ENCODE assay signal across 1 cellular context in the genomic region with DNA sequence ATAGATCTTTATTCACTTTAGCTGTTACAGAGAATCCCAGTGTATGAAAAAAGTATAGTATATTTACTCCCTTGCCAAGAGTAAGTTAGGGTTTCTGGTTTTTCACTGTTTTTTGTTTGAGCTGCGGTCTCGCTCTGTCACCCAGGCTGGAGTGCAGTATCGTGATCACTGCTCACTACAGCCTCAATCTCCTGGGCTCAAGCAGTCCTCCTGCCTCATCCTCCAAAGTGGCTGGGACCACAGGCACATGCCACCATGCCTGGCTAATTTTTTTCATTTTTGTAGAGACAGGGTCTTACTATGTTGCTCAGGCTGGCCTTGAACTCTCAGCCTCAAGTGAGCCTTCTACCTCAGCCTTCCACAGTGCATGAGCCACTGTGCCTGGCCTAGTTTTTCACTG.
TF ChIP-seq lines count a peak whose summit lies in the region.

No MANE protein-coding gene starts in this region.

TF ChIP-seq in endothelial cell of umbilical vein, 7 proteins besides CTCF, POLR2A, EP300 and RAD21:
- no peak for TF ChIP-seq JUN (IDR thresholded peaks at IDR 0.05; ENCODE audit: borderline replicate concordance, insufficient read depth, insufficient read length, low read depth)
- no peak for TF ChIP-seq EZH2 (IDR thresholded peaks at IDR 0.05; ENCODE audit: borderline replicate concordance, low read depth, low read length, severe bottlenecking)
- TF ChIP-seq POLR2AphosphoS5 (IDR thresholded peaks at IDR 0.05; ENCODE audit: insufficient read depth, low read depth, low read length) = no peak
- TF ChIP-seq GATA2 (IDR thresholded peaks at IDR 0.05; ENCODE audit: insufficient read depth, insufficient read length, low read depth, low read length) = no peak
- no peak for TF ChIP-seq FOS (IDR thresholded peaks at IDR 0.05; ENCODE audit: borderline replicate concordance, insufficient read depth, low read length)
- no peak for TF ChIP-seq MAX (IDR thresholded peaks at IDR 0.05; ENCODE audit: insufficient read depth, insufficient read length)
- TF ChIP-seq MYC (IDR thresholded peaks at IDR 0.05; ENCODE audit: low read depth, low read length) = no peak
